1 cellular context compared by ENCODE assay signal in the genomic region with DNA sequence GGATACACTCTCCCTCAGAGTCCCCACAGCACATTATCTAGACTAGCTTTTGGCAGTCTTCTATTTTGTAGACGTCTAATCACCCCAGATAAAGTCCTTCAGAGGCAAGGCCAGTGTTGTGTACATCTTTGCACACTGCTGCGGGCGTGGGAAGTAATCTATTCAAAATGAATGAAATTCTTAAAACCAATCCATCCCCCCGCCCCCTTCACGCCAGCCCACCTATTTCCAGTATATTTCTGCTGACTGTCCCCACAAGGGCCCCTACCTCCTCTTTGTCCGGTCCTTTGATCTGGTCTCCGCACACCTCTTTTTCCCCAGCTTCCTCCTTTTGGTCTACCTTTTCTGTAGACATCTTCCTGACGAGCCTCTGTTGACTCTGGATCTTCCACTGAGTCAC.
TF ChIP-seq lines count a peak whose summit lies in the region.

No MANE protein-coding gene starts in this region.

TF ChIP-seq in HCT116, 20 proteins besides CTCF, POLR2A, EP300 and RAD21:
- TF ChIP-seq, protein P1, sequence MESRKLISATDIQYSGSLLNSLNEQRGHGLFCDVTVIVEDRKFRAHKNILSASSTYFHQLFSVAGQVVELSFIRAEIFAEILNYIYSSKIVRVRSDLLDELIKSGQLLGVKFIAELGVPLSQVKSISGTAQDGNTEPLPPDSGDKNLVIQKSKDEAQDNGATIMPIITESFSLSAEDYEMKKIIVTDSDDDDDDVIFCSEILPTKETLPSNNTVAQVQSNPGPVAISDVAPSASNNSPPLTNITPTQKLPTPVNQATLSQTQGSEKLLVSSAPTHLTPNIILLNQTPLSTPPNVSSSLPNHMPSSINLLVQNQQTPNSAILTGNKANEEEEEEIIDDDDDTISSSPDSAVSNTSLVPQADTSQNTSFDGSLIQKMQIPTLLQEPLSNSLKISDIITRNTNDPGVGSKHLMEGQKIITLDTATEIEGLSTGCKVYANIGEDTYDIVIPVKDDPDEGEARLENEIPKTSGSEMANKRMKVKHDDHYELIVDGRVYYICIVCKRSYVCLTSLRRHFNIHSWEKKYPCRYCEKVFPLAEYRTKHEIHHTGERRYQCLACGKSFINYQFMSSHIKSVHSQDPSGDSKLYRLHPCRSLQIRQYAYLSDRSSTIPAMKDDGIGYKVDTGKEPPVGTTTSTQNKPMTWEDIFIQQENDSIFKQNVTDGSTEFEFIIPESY (IDR thresholded peaks at IDR 0.05; ENCODE audit: extremely low read depth, insufficient replicate concordance, low read length), result no peak
- TF ChIP-seq YY1 (IDR thresholded peaks at IDR 0.05; ENCODE audit: extremely low read depth, insufficient replicate concordance, low read depth, low read length) (no peak), ZNF274 (IDR thresholded peaks at IDR 0.05; ENCODE audit: low read depth, low read length) (no peak), EGR1 (IDR thresholded peaks at IDR 0.05; ENCODE audit: low read depth) (no peak), ZFX (IDR thresholded peaks at IDR 0.05) (no peak), CBX3 (IDR thresholded peaks at IDR 0.05; ENCODE audit: low read depth) (no peak), FOSL1 (IDR thresholded peaks at IDR 0.05; ENCODE audit: low read depth) (no peak), SIN3A (IDR thresholded peaks at IDR 0.05; ENCODE audit: low read depth) (no peak), CEBPB (IDR thresholded peaks at IDR 0.05; ENCODE audit: low read depth) (no peak), EZH2 (IDR thresholded peaks at IDR 0.05) (no peak), POLR2AphosphoS5 (IDR thresholded peaks at IDR 0.05; ENCODE audit: low read depth, low read length) (no peak), SP1 (IDR thresholded peaks at IDR 0.05; ENCODE audit: low read depth) (no peak), SRF (IDR thresholded peaks at IDR 0.05; ENCODE audit: low read depth) (no peak), TCF7L2 (IDR thresholded peaks at IDR 0.05; ENCODE audit: borderline replicate concordance, extremely low read depth, insufficient read depth, insufficient read length) (no peak)
- TF ChIP-seq, protein P2, sequence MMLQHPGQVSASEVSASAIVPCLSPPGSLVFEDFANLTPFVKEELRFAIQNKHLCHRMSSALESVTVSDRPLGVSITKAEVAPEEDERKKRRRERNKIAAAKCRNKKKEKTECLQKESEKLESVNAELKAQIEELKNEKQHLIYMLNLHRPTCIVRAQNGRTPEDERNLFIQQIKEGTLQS (IDR thresholded peaks at IDR 0.05), result no peak
- TF ChIP-seq, protein P3, sequence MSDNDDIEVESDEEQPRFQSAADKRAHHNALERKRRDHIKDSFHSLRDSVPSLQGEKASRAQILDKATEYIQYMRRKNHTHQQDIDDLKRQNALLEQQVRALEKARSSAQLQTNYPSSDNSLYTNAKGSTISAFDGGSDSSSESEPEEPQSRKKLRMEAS (IDR thresholded peaks at IDR 0.05), result no peak
- TF ChIP-seq, protein P4, sequence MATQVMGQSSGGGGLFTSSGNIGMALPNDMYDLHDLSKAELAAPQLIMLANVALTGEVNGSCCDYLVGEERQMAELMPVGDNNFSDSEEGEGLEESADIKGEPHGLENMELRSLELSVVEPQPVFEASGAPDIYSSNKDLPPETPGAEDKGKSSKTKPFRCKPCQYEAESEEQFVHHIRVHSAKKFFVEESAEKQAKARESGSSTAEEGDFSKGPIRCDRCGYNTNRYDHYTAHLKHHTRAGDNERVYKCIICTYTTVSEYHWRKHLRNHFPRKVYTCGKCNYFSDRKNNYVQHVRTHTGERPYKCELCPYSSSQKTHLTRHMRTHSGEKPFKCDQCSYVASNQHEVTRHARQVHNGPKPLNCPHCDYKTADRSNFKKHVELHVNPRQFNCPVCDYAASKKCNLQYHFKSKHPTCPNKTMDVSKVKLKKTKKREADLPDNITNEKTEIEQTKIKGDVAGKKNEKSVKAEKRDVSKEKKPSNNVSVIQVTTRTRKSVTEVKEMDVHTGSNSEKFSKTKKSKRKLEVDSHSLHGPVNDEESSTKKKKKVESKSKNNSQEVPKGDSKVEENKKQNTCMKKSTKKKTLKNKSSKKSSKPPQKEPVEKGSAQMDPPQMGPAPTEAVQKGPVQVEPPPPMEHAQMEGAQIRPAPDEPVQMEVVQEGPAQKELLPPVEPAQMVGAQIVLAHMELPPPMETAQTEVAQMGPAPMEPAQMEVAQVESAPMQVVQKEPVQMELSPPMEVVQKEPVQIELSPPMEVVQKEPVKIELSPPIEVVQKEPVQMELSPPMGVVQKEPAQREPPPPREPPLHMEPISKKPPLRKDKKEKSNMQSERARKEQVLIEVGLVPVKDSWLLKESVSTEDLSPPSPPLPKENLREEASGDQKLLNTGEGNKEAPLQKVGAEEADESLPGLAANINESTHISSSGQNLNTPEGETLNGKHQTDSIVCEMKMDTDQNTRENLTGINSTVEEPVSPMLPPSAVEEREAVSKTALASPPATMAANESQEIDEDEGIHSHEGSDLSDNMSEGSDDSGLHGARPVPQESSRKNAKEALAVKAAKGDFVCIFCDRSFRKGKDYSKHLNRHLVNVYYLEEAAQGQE (IDR thresholded peaks at IDR 0.05; ENCODE audit: low read depth), result no peak
